ENCODE assay signal across 1 cellular context in the genomic region with DNA sequence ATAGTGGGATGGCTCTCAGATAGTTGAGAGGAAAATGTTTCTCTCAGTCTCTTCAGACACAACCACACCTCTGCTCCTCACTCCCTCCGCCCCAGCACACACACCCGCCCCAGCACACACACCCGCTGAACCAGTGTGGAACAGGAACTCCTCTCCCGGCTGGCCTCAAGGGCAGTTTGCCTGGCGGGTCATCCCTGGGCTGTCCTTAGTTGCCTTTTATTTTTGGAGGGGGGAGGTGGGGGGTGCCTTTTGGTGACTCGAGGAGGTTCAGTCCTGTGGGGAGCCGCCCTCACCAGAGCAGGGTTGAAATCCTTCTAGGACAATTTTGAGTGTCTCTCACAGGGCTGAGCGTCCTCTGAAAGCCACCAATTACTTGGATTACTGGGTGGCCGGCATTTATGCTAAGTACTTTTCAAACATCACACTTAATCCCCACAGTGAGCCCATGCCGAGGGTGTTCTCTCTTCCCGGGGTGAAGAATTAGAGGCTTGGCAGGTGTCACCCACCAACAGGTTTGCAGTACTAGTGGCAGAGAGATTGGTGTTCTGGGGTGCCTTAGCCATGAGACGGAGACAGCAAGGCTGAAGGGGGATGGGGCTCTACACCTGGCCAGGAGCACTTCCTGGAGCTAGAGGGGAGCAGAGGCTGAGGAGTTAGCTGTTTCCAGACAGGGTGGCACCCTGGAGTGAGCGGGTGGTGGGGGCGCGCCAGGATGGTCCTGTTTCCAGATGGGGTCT.
TF ChIP-seq lines count a peak whose summit lies in the region.

No MANE protein-coding gene starts in this region.

TF ChIP-seq in HepG2, 621 proteins besides CTCF, POLR2A, EP300 and RAD21 (continued from another document and continues in another):
- TF ChIP-seq, protein P1, sequence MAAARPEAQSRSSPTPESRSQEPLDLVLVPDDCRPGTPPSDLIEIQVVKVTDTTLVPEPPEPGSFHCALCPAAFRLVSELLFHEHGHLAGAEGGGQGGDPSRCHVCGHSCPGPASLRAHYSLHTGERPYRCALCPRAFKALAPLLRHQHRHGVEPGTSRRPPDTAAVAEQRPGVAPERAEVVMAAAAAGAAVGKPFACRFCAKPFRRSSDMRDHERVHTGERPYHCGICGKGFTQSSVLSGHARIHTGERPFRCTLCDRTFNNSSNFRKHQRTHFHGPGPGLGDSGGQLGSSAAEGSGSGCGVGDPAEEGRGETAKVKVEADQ (CRISPR knock-in tag; IDR thresholded peaks at IDR 0.05; ENCODE audit: borderline replicate concordance), result no peak
- TF ChIP-seq SMC3 (IDR thresholded peaks at IDR 0.05; ENCODE audit: low read length) (no peak), SOX13 (IDR thresholded peaks at IDR 0.05) (no peak), SOX13 (CRISPR knock-in tag; conservative IDR thresholded peaks at IDR 0.05 in 1 of 2, IDR thresholded peaks at IDR 0.05 in 1 of 2) (no peak), HMGXB3 (CRISPR knock-in tag; IDR thresholded peaks at IDR 0.05; ENCODE audit: borderline replicate concordance) (no peak), ZKSCAN1 (IDR thresholded peaks at IDR 0.05; ENCODE audit: low read length) (no peak), ZNF362 (CRISPR knock-in tag; IDR thresholded peaks at IDR 0.05; ENCODE audit: borderline replicate concordance) (no peak), REPIN1 (CRISPR knock-in tag; IDR thresholded peaks at IDR 0.05; ENCODE audit: borderline replicate concordance, low read depth) (no peak), FOSL2 (CRISPR knock-in tag; IDR thresholded peaks at IDR 0.05) (no peak), ZNF24 (IDR thresholded peaks at IDR 0.05) (no peak), NFE2L1 (CRISPR knock-in tag; IDR thresholded peaks at IDR 0.05; ENCODE audit: borderline replicate concordance) (no peak), ZNF12 (CRISPR knock-in tag; IDR thresholded peaks at IDR 0.05) (no peak), ATF7-NPFF (CRISPR knock-in tag; IDR thresholded peaks at IDR 0.05; ENCODE audit: low read depth) (no peak), KLF6 (CRISPR knock-in tag; IDR thresholded peaks at IDR 0.05) (no peak), ZBTB4 (CRISPR knock-in tag; IDR thresholded peaks at IDR 0.05; ENCODE audit: borderline replicate concordance) (0 out of 2 replicates have a peak, but pooled peaks have one; percentile 26), NFE2L2 (IDR thresholded peaks at IDR 0.05; ENCODE audit: low read length) (no peak), TCF7L2 (IDR thresholded peaks at IDR 0.05; ENCODE audit: low read depth, low read length) (no peak), POLR2G (IDR thresholded peaks at IDR 0.05; ENCODE audit: low read depth, low read length) (peak; percentile 56; the same call in 1 of the 2 replicates), ZBTB2 (CRISPR knock-in tag; IDR thresholded peaks at IDR 0.05; ENCODE audit: low read depth) (no peak), ZNF160 (CRISPR knock-in tag; IDR thresholded peaks at IDR 0.05) (no peak), AGO1 (IDR thresholded peaks at IDR 0.05; ENCODE audit: low read depth, low read length, poor library complexity, severe bottlenecking) (peak; percentile 60)
- TF ChIP-seq, protein P2, sequence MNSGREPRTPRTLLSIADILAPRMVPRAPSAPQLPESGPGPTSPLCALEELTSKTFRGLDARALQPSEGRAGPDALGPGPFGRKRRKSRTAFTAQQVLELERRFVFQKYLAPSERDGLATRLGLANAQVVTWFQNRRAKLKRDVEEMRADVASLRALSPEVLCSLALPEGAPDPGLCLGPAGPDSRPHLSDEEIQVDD (CRISPR knock-in tag; IDR thresholded peaks at IDR 0.05; ENCODE audit: borderline replicate concordance), result no peak
- TF ChIP-seq, protein P3, sequence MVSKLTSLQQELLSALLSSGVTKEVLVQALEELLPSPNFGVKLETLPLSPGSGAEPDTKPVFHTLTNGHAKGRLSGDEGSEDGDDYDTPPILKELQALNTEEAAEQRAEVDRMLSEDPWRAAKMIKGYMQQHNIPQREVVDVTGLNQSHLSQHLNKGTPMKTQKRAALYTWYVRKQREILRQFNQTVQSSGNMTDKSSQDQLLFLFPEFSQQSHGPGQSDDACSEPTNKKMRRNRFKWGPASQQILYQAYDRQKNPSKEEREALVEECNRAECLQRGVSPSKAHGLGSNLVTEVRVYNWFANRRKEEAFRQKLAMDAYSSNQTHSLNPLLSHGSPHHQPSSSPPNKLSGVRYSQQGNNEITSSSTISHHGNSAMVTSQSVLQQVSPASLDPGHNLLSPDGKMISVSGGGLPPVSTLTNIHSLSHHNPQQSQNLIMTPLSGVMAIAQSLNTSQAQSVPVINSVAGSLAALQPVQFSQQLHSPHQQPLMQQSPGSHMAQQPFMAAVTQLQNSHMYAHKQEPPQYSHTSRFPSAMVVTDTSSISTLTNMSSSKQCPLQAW (CRISPR knock-in tag; IDR thresholded peaks at IDR 0.05), result no peak
- TF ChIP-seq, protein P4, sequence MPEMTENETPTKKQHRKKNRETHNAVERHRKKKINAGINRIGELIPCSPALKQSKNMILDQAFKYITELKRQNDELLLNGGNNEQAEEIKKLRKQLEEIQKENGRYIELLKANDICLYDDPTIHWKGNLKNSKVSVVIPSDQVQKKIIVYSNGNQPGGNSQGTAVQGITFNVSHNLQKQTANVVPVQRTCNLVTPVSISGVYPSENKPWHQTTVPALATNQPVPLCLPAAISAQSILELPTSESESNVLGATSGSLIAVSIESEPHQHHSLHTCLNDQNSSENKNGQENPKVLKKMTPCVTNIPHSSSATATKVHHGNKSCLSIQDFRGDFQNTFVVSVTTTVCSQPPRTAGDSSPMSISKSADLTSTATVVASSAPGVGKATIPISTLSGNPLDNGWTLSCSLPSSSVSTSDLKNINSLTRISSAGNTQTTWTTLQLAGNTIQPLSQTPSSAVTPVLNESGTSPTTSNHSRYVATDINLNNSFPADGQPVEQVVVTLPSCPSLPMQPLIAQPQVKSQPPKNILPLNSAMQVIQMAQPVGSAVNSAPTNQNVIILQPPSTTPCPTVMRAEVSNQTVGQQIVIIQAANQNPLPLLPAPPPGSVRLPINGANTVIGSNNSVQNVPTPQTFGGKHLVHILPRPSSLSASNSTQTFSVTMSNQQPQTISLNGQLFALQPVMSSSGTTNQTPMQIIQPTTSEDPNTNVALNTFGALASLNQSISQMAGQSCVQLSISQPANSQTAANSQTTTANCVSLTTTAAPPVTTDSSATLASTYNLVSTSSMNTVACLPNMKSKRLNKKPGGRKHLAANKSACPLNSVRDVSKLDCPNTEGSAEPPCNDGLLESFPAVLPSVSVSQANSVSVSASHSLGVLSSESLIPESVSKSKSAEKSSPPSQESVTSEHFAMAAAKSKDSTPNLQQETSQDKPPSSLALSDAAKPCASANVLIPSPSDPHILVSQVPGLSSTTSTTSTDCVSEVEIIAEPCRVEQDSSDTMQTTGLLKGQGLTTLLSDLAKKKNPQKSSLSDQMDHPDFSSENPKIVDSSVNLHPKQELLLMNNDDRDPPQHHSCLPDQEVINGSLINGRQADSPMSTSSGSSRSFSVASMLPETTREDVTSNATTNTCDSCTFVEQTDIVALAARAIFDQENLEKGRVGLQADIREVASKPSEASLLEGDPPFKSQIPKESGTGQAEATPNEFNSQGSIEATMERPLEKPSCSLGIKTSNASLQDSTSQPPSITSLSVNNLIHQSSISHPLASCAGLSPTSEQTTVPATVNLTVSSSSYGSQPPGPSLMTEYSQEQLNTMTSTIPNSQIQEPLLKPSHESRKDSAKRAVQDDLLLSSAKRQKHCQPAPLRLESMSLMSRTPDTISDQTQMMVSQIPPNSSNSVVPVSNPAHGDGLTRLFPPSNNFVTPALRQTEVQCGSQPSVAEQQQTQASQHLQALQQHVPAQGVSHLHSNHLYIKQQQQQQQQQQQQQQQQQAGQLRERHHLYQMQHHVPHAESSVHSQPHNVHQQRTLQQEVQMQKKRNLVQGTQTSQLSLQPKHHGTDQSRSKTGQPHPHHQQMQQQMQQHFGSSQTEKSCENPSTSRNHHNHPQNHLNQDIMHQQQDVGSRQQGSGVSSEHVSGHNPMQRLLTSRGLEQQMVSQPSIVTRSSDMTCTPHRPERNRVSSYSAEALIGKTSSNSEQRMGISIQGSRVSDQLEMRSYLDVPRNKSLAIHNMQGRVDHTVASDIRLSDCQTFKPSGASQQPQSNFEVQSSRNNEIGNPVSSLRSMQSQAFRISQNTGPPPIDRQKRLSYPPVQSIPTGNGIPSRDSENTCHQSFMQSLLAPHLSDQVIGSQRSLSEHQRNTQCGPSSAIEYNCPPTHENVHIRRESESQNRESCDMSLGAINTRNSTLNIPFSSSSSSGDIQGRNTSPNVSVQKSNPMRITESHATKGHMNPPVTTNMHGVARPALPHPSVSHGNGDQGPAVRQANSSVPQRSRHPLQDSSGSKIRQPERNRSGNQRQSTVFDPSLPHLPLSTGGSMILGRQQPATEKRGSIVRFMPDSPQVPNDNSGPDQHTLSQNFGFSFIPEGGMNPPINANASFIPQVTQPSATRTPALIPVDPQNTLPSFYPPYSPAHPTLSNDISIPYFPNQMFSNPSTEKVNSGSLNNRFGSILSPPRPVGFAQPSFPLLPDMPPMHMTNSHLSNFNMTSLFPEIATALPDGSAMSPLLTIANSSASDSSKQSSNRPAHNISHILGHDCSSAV (CRISPR knock-in tag; IDR thresholded peaks at IDR 0.05; ENCODE audit: borderline replicate concordance), result no peak
- TF ChIP-seq, protein P5, sequence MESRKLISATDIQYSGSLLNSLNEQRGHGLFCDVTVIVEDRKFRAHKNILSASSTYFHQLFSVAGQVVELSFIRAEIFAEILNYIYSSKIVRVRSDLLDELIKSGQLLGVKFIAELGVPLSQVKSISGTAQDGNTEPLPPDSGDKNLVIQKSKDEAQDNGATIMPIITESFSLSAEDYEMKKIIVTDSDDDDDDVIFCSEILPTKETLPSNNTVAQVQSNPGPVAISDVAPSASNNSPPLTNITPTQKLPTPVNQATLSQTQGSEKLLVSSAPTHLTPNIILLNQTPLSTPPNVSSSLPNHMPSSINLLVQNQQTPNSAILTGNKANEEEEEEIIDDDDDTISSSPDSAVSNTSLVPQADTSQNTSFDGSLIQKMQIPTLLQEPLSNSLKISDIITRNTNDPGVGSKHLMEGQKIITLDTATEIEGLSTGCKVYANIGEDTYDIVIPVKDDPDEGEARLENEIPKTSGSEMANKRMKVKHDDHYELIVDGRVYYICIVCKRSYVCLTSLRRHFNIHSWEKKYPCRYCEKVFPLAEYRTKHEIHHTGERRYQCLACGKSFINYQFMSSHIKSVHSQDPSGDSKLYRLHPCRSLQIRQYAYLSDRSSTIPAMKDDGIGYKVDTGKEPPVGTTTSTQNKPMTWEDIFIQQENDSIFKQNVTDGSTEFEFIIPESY (CRISPR knock-in tag; IDR thresholded peaks at IDR 0.05), result peak; percentile 90
